ENCODE assay signal across 13 cellular contexts in genomic region chr16:3580271-3580670, GRCh38. TPM values are rescaled to one million over a fixed set of nuclear protein-coding genes. Genes with fewer than 3 reads are reported as not detected.
DNase-seq lines count a peak whose midpoint lies in the region; ATAC-seq and TF ChIP-seq lines count a peak whose summit lies in the region.
"Had no signal": no experiment of that assay in that cellular context is flagged by ENCODE, and none has a peak within 500 bp of the region (broad histone marks: within the 10 kb centered on the region; RNA-seq: fewer than 3 reads in every experiment).

No MANE protein-coding gene starts in this region.

- no peak for DNase-seq in activated naive CD8-positive, alpha-beta T cell treated with anti-CD3 and anti-CD28 coated beads, Interleukin-2, amount 10 ng/mL, durations not matched to agents 7 days and 5 days
- DNase-seq in activated naive CD8-positive, alpha-beta T cell treated with anti-CD3 and anti-CD28 coated beads, Interleukin-2, amount 50 U/mL, for 24 hours: no peak
- DNase-seq in OCI-M1 (lab: John Stamatoyannopoulos, UW): peak; percentile 5
- DNase-seq in endothelial cell (ENCODE audit: low spot score): no peak
- DNase-seq in stimulated activated naive B cell treated with anti-CD40 and anti-IgM and Interleukin-4, amounts not matched to agents 10 μg/mL and 1 μg/mL and 100 μg/mL, for 72 hours: no peak
- no peak for DNase-seq in ureter (ENCODE audit: low spot score)
- DNase-seq in LoVo (ENCODE audit: low spot score): no peak
- DNase-seq in DMS79 (lab: John Stamatoyannopoulos, UW): no peak
- DNase-seq: activated T-cell treated with anti-CD3 and anti-CD28 coated beads, Interleukin-2, amount 50 U/mL, for 4 hours; caudate nucleus; kidney glomerular epithelial cell; NCI-H1048; NCI-H526 treated with DMSO at 0.1 percent for 48 hours had no signal

- H3K36me3 Mint-ChIP-seq in activated naive CD8-positive, alpha-beta T cell treated with anti-CD3 and anti-CD28 coated beads, Interleukin-2, amount 10 ng/mL, durations not matched to agents 7 days and 5 days: peaks cover 13% of the 10 kb centered on the region
- peaks cover 10% of the 10 kb centered on the region for H3K36me3 Mint-ChIP-seq in activated naive CD8-positive, alpha-beta T cell treated with anti-CD3 and anti-CD28 coated beads, Interleukin-2, amount 50 U/mL, for 24 hours (ENCODE audit: low read depth)
- H3K36me3 Mint-ChIP-seq in endothelial cell (ENCODE audit: low read depth, unreplicated experiment): peaks cover 7% of the 10 kb centered on the region
- peaks cover 17 to 26% of the 10 kb centered on the region in 2 donors for H3K36me3 Mint-ChIP-seq in stimulated activated naive B cell treated with anti-CD40 and anti-IgM and Interleukin-4, amounts not matched to agents 10 μg/mL and 1 μg/mL and 100 μg/mL, for 72 hours

- ATAC-seq in activated naive CD8-positive, alpha-beta T cell treated with anti-CD3 and anti-CD28 coated beads, Interleukin-2, amount 10 ng/mL, durations not matched to agents 7 days and 5 days (ENCODE audit: low read depth): no peak
- no peak for ATAC-seq in activated naive CD8-positive, alpha-beta T cell treated with anti-CD3 and anti-CD28 coated beads, Interleukin-2, amount 50 U/mL, for 24 hours
- peak; percentile 12 to 22 for ATAC-seq in stimulated activated naive B cell treated with anti-CD40 and anti-IgM and Interleukin-4, amounts not matched to agents 10 μg/mL and 1 μg/mL and 100 μg/mL, for 72 hours (replicated peaks)
- ATAC-seq: activated T-cell treated with anti-CD3 and anti-CD28 coated beads, Interleukin-2, amount 50 U/mL, for 4 hours had no signal

- no peaks in the 10 kb centered on the region for H3K27me3 Mint-ChIP-seq in activated naive CD8-positive, alpha-beta T cell treated with anti-CD3 and anti-CD28 coated beads, Interleukin-2, amount 10 ng/mL, durations not matched to agents 7 days and 5 days
- H3K27me3 Mint-ChIP-seq in activated naive CD8-positive, alpha-beta T cell treated with anti-CD3 and anti-CD28 coated beads, Interleukin-2, amount 50 U/mL, for 24 hours: no peaks in the 10 kb centered on the region
- H3K27me3 Mint-ChIP-seq in endothelial cell (ENCODE audit: unreplicated experiment): peaks cover 7% of the 10 kb centered on the region
- H3K27me3 Mint-ChIP-seq in stimulated activated naive B cell treated with anti-CD40 and anti-IgM and Interleukin-4, amounts not matched to agents 10 μg/mL and 1 μg/mL and 100 μg/mL, for 72 hours: no peaks in the 10 kb centered on the region

- peak overlapping the region; percentile 18 for H3K27ac Mint-ChIP-seq in activated naive CD8-positive, alpha-beta T cell treated with anti-CD3 and anti-CD28 coated beads, Interleukin-2, amount 10 ng/mL, durations not matched to agents 7 days and 5 days
- no peak overlapping the region for H3K27ac Mint-ChIP-seq in activated naive CD8-positive, alpha-beta T cell treated with anti-CD3 and anti-CD28 coated beads, Interleukin-2, amount 50 U/mL, for 24 hours
- peak overlapping the region; percentile 18 for H3K27ac Mint-ChIP-seq in endothelial cell (ENCODE audit: unreplicated experiment)
- H3K27ac Mint-ChIP-seq in stimulated activated naive B cell treated with anti-CD40 and anti-IgM and Interleukin-4, amounts not matched to agents 10 μg/mL and 1 μg/mL and 100 μg/mL, for 72 hours: peak overlapping the region; percentile 91

- POLR2A ChIA-PET in activated naive CD8-positive, alpha-beta T cell treated with anti-CD3 and anti-CD28 coated beads, Interleukin-2, amount 10 ng/mL, durations not matched to agents 7 days and 5 days (lab: Charles Lee): interaction anchor here (1.1 to 5.1 kb wide), 3 partner anchors 30 to 44 kb away, joined by 3 to 35 read pairs (median 4); partner anchors contain the start of gene SLX4

- H3K4me3 Mint-ChIP-seq in activated naive CD8-positive, alpha-beta T cell treated with anti-CD3 and anti-CD28 coated beads, Interleukin-2, amount 10 ng/mL, durations not matched to agents 7 days and 5 days: peak overlapping the region; percentile 11
- no peak overlapping the region for H3K4me3 Mint-ChIP-seq in activated naive CD8-positive, alpha-beta T cell treated with anti-CD3 and anti-CD28 coated beads, Interleukin-2, amount 50 U/mL, for 24 hours
- no peak overlapping the region for H3K4me3 Mint-ChIP-seq in endothelial cell (ENCODE audit: unreplicated experiment)
- peak overlapping the region; percentile 26 to 55 for H3K4me3 Mint-ChIP-seq in stimulated activated naive B cell treated with anti-CD40 and anti-IgM and Interleukin-4, amounts not matched to agents 10 μg/mL and 1 μg/mL and 100 μg/mL, for 72 hours
- H3K4me3 Mint-ChIP-seq: activated T-cell treated with anti-CD3 and anti-CD28 coated beads, Interleukin-2, amount 50 U/mL, for 4 hours had no signal

- H3K9me3 Mint-ChIP-seq in activated naive CD8-positive, alpha-beta T cell treated with anti-CD3 and anti-CD28 coated beads, Interleukin-2, amount 10 ng/mL, durations not matched to agents 7 days and 5 days: no peaks in the 10 kb centered on the region
- H3K9me3 Mint-ChIP-seq in activated naive CD8-positive, alpha-beta T cell treated with anti-CD3 and anti-CD28 coated beads, Interleukin-2, amount 50 U/mL, for 24 hours: no peaks in the 10 kb centered on the region
- H3K9me3 Mint-ChIP-seq in endothelial cell (ENCODE audit: unreplicated experiment): no peaks in the 10 kb centered on the region
- no peaks in the 10 kb centered on the region for H3K9me3 Mint-ChIP-seq in stimulated activated naive B cell treated with anti-CD40 and anti-IgM and Interleukin-4, amounts not matched to agents 10 μg/mL and 1 μg/mL and 100 μg/mL, for 72 hours
- H3K9me3 Mint-ChIP-seq: activated T-cell treated with anti-CD3 and anti-CD28 coated beads, Interleukin-2, amount 50 U/mL, for 4 hours had no signal

- TF ChIP-seq CTCF in endothelial cell (IDR thresholded peaks at IDR 0.05; ENCODE audit: unreplicated experiment): no peak

- H3K4me1 Mint-ChIP-seq in activated naive CD8-positive, alpha-beta T cell treated with anti-CD3 and anti-CD28 coated beads, Interleukin-2, amount 10 ng/mL, durations not matched to agents 7 days and 5 days: peaks cover 22% of the 10 kb centered on the region
- peaks cover 48% of the 10 kb centered on the region for H3K4me1 Mint-ChIP-seq in activated naive CD8-positive, alpha-beta T cell treated with anti-CD3 and anti-CD28 coated beads, Interleukin-2, amount 50 U/mL, for 24 hours
- peaks cover 12% of the 10 kb centered on the region for H3K4me1 Mint-ChIP-seq in endothelial cell (ENCODE audit: unreplicated experiment)
- H3K4me1 Mint-ChIP-seq in stimulated activated naive B cell treated with anti-CD40 and anti-IgM and Interleukin-4, amounts not matched to agents 10 μg/mL and 1 μg/mL and 100 μg/mL, for 72 hours: peaks cover 46 to 56% of the 10 kb centered on the region in 2 donors

RNA-seq across cellular contexts. Expression of gene NLRC3, which starts 3.1 kb away (rescaled TPM):
- total RNA-seq in activated naive CD8-positive, alpha-beta T cell treated with anti-CD3 and anti-CD28 coated beads, Interleukin-2, amount 10 ng/mL, durations not matched to agents 7 days and 5 days: 10 to 100 TPM; 95.9 to 97.4 TPM
- total RNA-seq in endothelial cell (ENCODE audit: unreplicated experiment) (3.2 TPM), ureter (3.0 TPM)

RNA-seq across cellular contexts. Expression of gene SLX4, which starts 31.1 kb away (rescaled TPM):
- total RNA-seq in activated naive CD8-positive, alpha-beta T cell treated with anti-CD3 and anti-CD28 coated beads, Interleukin-2, amount 10 ng/mL, durations not matched to agents 7 days and 5 days: 10 to 100 TPM; 16.8 to 16.9 TPM
- 11.8 TPM for total RNA-seq in endothelial cell (ENCODE audit: unreplicated experiment)
- 5.8 TPM for total RNA-seq in ureter

Comparison
In these comparisons a context has a peak if more than half of its experiments do, and no peak if none do; other contexts are left out.
1. H3K4me3 Mint-ChIP-seq: peak in activated naive CD8-positive, alpha-beta T cell treated with anti-CD3 and anti-CD28 coated beads, Interleukin-2, amount 10 ng/mL, durations not matched to agents 7 days and 5 days (single experiment) and stimulated activated naive B cell treated with anti-CD40 and anti-IgM and Interleukin-4, amounts not matched to agents 10 μg/mL and 1 μg/mL and 100 μg/mL, for 72 hours (2 of 2); none in activated naive CD8-positive, alpha-beta T cell treated with anti-CD3 and anti-CD28 coated beads, Interleukin-2, amount 50 U/mL, for 24 hours (single experiment) and endothelial cell (single experiment).
2. ATAC-seq: peak in stimulated activated naive B cell treated with anti-CD40 and anti-IgM and Interleukin-4, amounts not matched to agents 10 μg/mL and 1 μg/mL and 100 μg/mL, for 72 hours (2 of 2); none in activated naive CD8-positive, alpha-beta T cell treated with anti-CD3 and anti-CD28 coated beads, Interleukin-2, amount 10 ng/mL, durations not matched to agents 7 days and 5 days (single experiment) and activated naive CD8-positive, alpha-beta T cell treated with anti-CD3 and anti-CD28 coated beads, Interleukin-2, amount 50 U/mL, for 24 hours (single experiment).
3. RNA of gene NLRC3, which starts 3.1 kb away (total RNA-seq): 95.9 to 97.4 TPM in activated naive CD8-positive, alpha-beta T cell treated with anti-CD3 and anti-CD28 coated beads, Interleukin-2, amount 10 ng/mL, durations not matched to agents 7 days and 5 days; 3.2 TPM in endothelial cell (single experiment) and 3.0 TPM in ureter (single experiment); every median in the first group is over 10 times any median in the second.